22 cellular contexts compared by ENCODE assay signal in the genomic region with DNA sequence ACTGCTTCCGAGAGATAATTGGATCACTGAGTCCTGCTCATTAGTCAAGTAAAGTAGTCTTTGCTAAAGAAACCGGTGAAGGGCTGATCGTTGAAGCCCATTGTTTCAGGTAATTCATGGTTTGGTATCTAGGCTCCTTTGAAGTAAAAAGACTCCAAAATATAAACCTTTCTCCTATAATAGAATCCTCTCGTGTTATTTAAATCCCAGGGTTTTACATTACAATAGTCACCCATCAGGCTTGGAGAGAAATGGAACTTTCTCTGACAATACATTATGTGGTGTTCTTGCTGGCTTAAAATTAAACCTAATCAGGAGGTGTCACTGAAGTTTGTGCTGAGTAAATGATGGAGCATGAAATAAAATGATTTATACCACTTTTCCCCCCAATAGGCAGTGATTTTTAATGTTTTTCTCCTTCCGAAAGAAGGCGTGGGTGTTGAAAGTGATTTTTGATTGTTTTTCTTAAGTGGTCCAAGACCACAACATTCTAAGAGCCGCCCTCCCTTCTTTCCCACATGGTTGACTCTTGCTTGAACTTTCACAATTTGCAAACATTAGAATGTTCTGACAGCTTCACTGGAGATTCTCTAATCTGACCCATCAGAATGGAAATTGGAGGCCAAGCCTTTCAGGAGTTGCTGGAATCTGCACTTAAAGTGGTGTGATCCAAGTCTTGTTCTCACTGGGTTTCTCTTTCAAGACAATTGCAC. TPM values are rescaled to one million over a fixed set of nuclear protein-coding genes. Genes with fewer than 3 reads are reported as not detected.
A peak's percentile ranks its signal among the peaks of the same experiment; 100 is the strongest.
DNase-seq lines count a peak whose midpoint lies in the region; ATAC-seq and TF ChIP-seq lines count a peak whose summit lies in the region.
"Had no signal": no experiment of that assay in that cellular context is flagged by ENCODE, and none has a peak within 500 bp of the region (broad histone marks: within the 10 kb centered on the region; RNA-seq: fewer than 3 reads in every experiment).

No MANE protein-coding gene starts in this region.

- WGBS in HUES64 = 23% methylated on average over 4 of the region's 7 CpGs
- WGBS in esophagus muscularis mucosa = 43% methylated on average over 7 of the region's 7 CpGs

- ATAC-seq in left lung = peak; percentile 75
- ATAC-seq: pancreas had no signal

- TF ChIP-seq EP300 in esophagus muscularis mucosa (IDR thresholded peaks at IDR 0.05) = no peak

- H3K9me3 ChIP-seq in HUES64 (ENCODE audit: insufficient read depth, low read depth, low read length) (peaks cover 3% of the 10 kb centered on the region; the same call in 1 of the 2 replicates), esophagus muscularis mucosa (no peaks in the 10 kb centered on the region), left lung (no peaks in the 10 kb centered on the region)
- H3K9me3 ChIP-seq: pancreas, sigmoid colon, SK-N-SH had no signal

- no peak overlapping the region for H3K9ac ChIP-seq in HUES64 (ENCODE audit: low read depth, low read length)
- H3K9ac ChIP-seq: SK-N-SH had no signal

- H3K27me3 ChIP-seq in HUES64 (ENCODE audit: insufficient read depth, low read length) (peaks cover 25% of the 10 kb centered on the region), esophagus muscularis mucosa (no peaks in the 10 kb centered on the region), left lung (no peaks in the 10 kb centered on the region)
- H3K27me3 ChIP-seq: pancreas, sigmoid colon had no signal

- no peaks in the 10 kb centered on the region for H3K36me3 ChIP-seq in HUES64 (ENCODE audit: insufficient read depth, low read length)
- H3K36me3 ChIP-seq in esophagus muscularis mucosa = no peaks in the 10 kb centered on the region
- no peaks in the 10 kb centered on the region for H3K36me3 ChIP-seq in left lung
- H3K36me3 ChIP-seq: pancreas, sigmoid colon had no signal

- intact Hi-C loops in esophagus muscularis mucosa (cut with DNase I) (no loop called here), left lung (cut with DNase I) (no loop called here)

- H3K27ac ChIP-seq in HUES64 (ENCODE audit: low read depth, low read length) (peak overlapping the region; percentile 56; the same call in 1 of the 2 replicates), esophagus muscularis mucosa (replicated peaks in 1 of 4) (peak overlapping the region; percentile 23 to 45 (median 24)), left lung (no peak overlapping the region), caudate nucleus (ENCODE audit: low read depth, low read length) (no peak overlapping the region)
- H3K27ac ChIP-seq: pancreas had no signal

- H3K4me1 ChIP-seq in HUES64 (ENCODE audit: insufficient read depth, low read length) (peaks cover 17% of the 10 kb centered on the region), esophagus muscularis mucosa (peaks cover 5 to 33% (median 33%) of the 10 kb centered on the region in 4 donors), left lung (peaks cover 4 to 15% of the 10 kb centered on the region in 2 donors)

- DNase-seq in EH (ENCODE audit: low read depth) (peak; percentile 7), esophagus muscularis mucosa (ENCODE audit: extremely low spot score) (no peak), left lung (no peak), caudate nucleus (lab: John Stamatoyannopoulos, UW) (no peak), NOMO-1 (lab: John Stamatoyannopoulos, UW; ENCODE audit: unreplicated experiment in 2 of 2) (no peak), amniotic stem cell (lab: John Stamatoyannopoulos, UW) (no peak)
- no peak for DNase-seq in central memory CD4-positive, alpha-beta T cell
- DNase-seq: activated CD4-positive, alpha-beta T cell treated with anti-CD3 and anti-CD28 coated beads, Interleukin-2, amount 50 U/mL, for 4 hours; activated effector memory CD4-positive, alpha-beta T cell treated with Interleukin-2 at 50 U/mL for 16 hours; CD4-positive, CD25-positive, alpha-beta regulatory T cell; DMS53; erythroblast; immature natural killer cell; naive B cell; NCI-H1105; NCI-H2081 treated with DMSO at 0.1 percent for 48 hours; NK-92 treated with Interleukin-12 subunit alpha and Interleukin-12 subunit beta, amount 100 ng/mL, for 24 hours; pancreas; sigmoid colon; SK-N-SH had no signal

- no peak overlapping the region; the same call in 1 of the 2 replicates for H3K4me3 ChIP-seq in HUES64 (ENCODE audit: low read length)
- no peak overlapping the region for H3K4me3 ChIP-seq in esophagus muscularis mucosa
- no peak overlapping the region for H3K4me3 ChIP-seq in left lung
- H3K4me3 ChIP-seq: pancreas, sigmoid colon had no signal

- TF ChIP-seq POLR2A in esophagus muscularis mucosa (IDR thresholded peaks at IDR 0.05; ENCODE audit: low read depth) = no peak

- TF ChIP-seq CTCF in esophagus muscularis mucosa (IDR thresholded peaks at IDR 0.05) (no peak), left lung (IDR thresholded peaks at IDR 0.05) (no peak)

RNA-seq across cellular contexts. Expression of a gene that starts 44.2 kb away (rescaled TPM):
- 0.55 TPM for polyA plus RNA-seq in HUES64 (2013, experiment 1 of 2)
- 1.3 TPM for polyA plus RNA-seq in HUES64 (2013, experiment 2 of 2)
- total RNA-seq in esophagus muscularis mucosa (10 to 100 TPM; 14.3 to 34.9 (median 26.5) TPM), left lung (10 to 100 TPM; 16.3 to 21.0 TPM)
- total RNA-seq: LHCN-M2 had no signal
- polyA plus RNA-seq: CD4-positive, CD25-positive, alpha-beta regulatory T cell had no signal

Comparison
In these comparisons a context has a peak if more than half of its experiments do, and no peak if none do; other contexts are left out.
1. H3K27ac ChIP-seq: peak in HUES64 (single experiment) and esophagus muscularis mucosa (4 of 4); none in left lung (0 of 2) and caudate nucleus (single experiment).